ENCODE assay signal across 31 cellular contexts in genomic region chr2:79596403-79596802, GRCh38.
"Had no signal": no experiment of that assay in that cellular context is flagged by ENCODE, and none has a peak within 500 bp of the region (broad histone marks: within the 10 kb centered on the region; RNA-seq: fewer than 3 reads in every experiment).

No MANE protein-coding gene starts in this region.

- H3K36me3 Mint-ChIP-seq: immature natural killer cell; naive thymus-derived CD8-positive, alpha-beta T cell; stimulated activated naive B cell treated with anti-CD40 and anti-IgM and Interleukin-4, amounts not matched to agents 10 μg/mL and 1 μg/mL and 100 μg/mL, for 72 hours had no signal

- H3K9me3 Mint-ChIP-seq: nephron; stimulated activated naive B cell treated with anti-CD40 and anti-IgM and Interleukin-4, amounts not matched to agents 10 μg/mL and 1 μg/mL and 100 μg/mL, for 72 hours had no signal

- H3K4me3 ChIP-seq: left lung, lower lobe of right lung, pancreas, prostate gland, skin epidermis, stomach, testis, thyroid gland, transverse colon, upper lobe of left lung, vagina had no signal

- H3K36me3 ChIP-seq: left lung, lower lobe of right lung, pancreas, prostate gland, stomach, thyroid gland, transverse colon, upper lobe of left lung, vagina had no signal

- H3K27me3 ChIP-seq: left lung, pancreas, stomach, testis, thyroid gland, transverse colon, upper lobe of left lung, vagina had no signal

- H3K27ac Mint-ChIP-seq: immature natural killer cell; naive thymus-derived CD8-positive, alpha-beta T cell; nephron; stimulated activated naive B cell treated with anti-CD40 and anti-IgM and Interleukin-4, amounts not matched to agents 10 μg/mL and 1 μg/mL and 100 μg/mL, for 72 hours had no signal

- H3K27me3 Mint-ChIP-seq: naive thymus-derived CD8-positive, alpha-beta T cell; stimulated activated naive B cell treated with anti-CD40 and anti-IgM and Interleukin-4, amounts not matched to agents 10 μg/mL and 1 μg/mL and 100 μg/mL, for 72 hours had no signal

- H3K4me1 Mint-ChIP-seq: immature natural killer cell; naive thymus-derived CD8-positive, alpha-beta T cell; nephron; neural crest cell; stimulated activated naive B cell treated with anti-CD40 and anti-IgM and Interleukin-4, amounts not matched to agents 10 μg/mL and 1 μg/mL and 100 μg/mL, for 72 hours had no signal

- ATAC-seq: left colon; left lung; lower lobe of right lung; naive thymus-derived CD8-positive, alpha-beta T cell; pancreas; right cardiac atrium; sciatic nerve; stimulated activated naive B cell treated with anti-CD40 and anti-IgM and Interleukin-4, amounts not matched to agents 10 μg/mL and 1 μg/mL and 100 μg/mL, for 72 hours; stimulated activated naive CD8-positive, alpha-beta T cell treated with anti-CD3 and anti-CD28 coated beads, Interleukin-15, Interleukin-2, amounts not matched to agents 100 U/mL and 50 U/mL, for 24 hours had no signal

- DNase-seq: hypothalamus; immature natural killer cell; kidney; left colon; left lung; lower lobe of right lung; mammary epithelial cell; mesenchymal stem cell; naive thymus-derived CD8-positive, alpha-beta T cell; nucleus accumbens; pancreas; posterior cingulate gyrus; retina; right cardiac atrium; stimulated activated CD4-positive, alpha-beta T cell treated with anti-CD3 and anti-CD28 coated beads, Interleukin-12 subunit alpha, Interleukin-12 subunit beta, amount 100 ng/mL, for 4 hours; stimulated activated CD4-positive, alpha-beta T cell treated with anti-CD3 and anti-CD28 coated beads, Interleukin-15, amount 100 ng/mL, for 24 hours; stimulated activated CD4-positive, alpha-beta T cell treated with anti-CD3 and anti-CD28 coated beads, Interleukin-2, amount 100 ng/mL, for 24 hours; stimulated activated CD4-positive, alpha-beta T cell treated with anti-CD3 and anti-CD28 coated beads, Interleukin-4, amount 100 ng/mL, for 1 hour; stimulated activated naive B cell treated with anti-CD40 and anti-IgM and Interleukin-4, amounts not matched to agents 10 μg/mL and 1 μg/mL and 100 μg/mL, for 72 hours; stimulated activated naive CD8-positive, alpha-beta T cell treated with anti-CD3 and anti-CD28 coated beads, Interleukin-15, Interleukin-2, amounts not matched to agents 100 U/mL and 50 U/mL, for 24 hours; stomach; testis; thyroid gland; transverse colon had no signal

- H3K4me3 Mint-ChIP-seq: immature natural killer cell; naive thymus-derived CD8-positive, alpha-beta T cell; nephron; neural crest cell; stimulated activated naive B cell treated with anti-CD40 and anti-IgM and Interleukin-4, amounts not matched to agents 10 μg/mL and 1 μg/mL and 100 μg/mL, for 72 hours had no signal

- H3K9me3 ChIP-seq: left lung, lower lobe of right lung, pancreas, prostate gland, stomach, testis, thyroid gland, transverse colon, upper lobe of left lung, vagina had no signal

- H3K27ac ChIP-seq: left lung, lower lobe of right lung, pancreas, prostate gland, skin epidermis, stomach, testis, thyroid gland, transverse colon, upper lobe of left lung, vagina had no signal

- H3K4me1 ChIP-seq: left lung, lower lobe of right lung, pancreas, prostate gland, stomach, testis, thyroid gland, transverse colon, upper lobe of left lung, vagina had no signal
